ENCODE assay signal across 14 cellular contexts in genomic region chr4:147620315-147620714, GRCh38. TPM values are rescaled to one million over a fixed set of nuclear protein-coding genes. Genes with fewer than 3 reads are reported as not detected.
DNase-seq lines count a peak whose midpoint lies in the region; ATAC-seq and TF ChIP-seq lines count a peak whose summit lies in the region.
"Had no signal": no experiment of that assay in that cellular context is flagged by ENCODE, and none has a peak within 500 bp of the region (broad histone marks: within the 10 kb centered on the region; RNA-seq: fewer than 3 reads in every experiment).

No MANE protein-coding gene starts in this region.

- no peaks in the 10 kb centered on the region for H3K9me3 Mint-ChIP-seq in activated CD8-positive, alpha-beta T cell treated with anti-CD3 and anti-CD28 coated beads for 36 hours
- no peaks in the 10 kb centered on the region for H3K9me3 Mint-ChIP-seq in nephron

- peaks cover 31 to 38% of the 10 kb centered on the region in 2 experiments for H3K36me3 ChIP-seq in SK-N-SH (replicated peaks in 1 of 2; ENCODE audit: control insufficient read depth in 1 of 2, insufficient read depth in 2 of 2, low read length in 1 of 2)
- H3K36me3 ChIP-seq in heart left ventricle, result peaks cover 0 to 50% (median 33%) of the 10 kb centered on the region in 9 donors

- ATAC-seq in SK-N-SH treated with all-trans-retinoic acid at 6 μM for 48 hours (no peak), heart left ventricle (no peak), HG02970 (IDR thresholded peaks at IDR 0.05; ENCODE audit: low FRiP score, unreplicated experiment) (no peak), HG02759 (IDR thresholded peaks at IDR 0.05; ENCODE audit: unreplicated experiment) (no peak)
- ATAC-seq in activated CD8-positive, alpha-beta T cell treated with anti-CD3 and anti-CD28 coated beads for 36 hours, result no peak
- ATAC-seq: foreskin keratinocyte had no signal

- no peaks in the 10 kb centered on the region for H3K9me2 ChIP-seq in SK-N-SH

- TF ChIP-seq RAD21 in SK-N-SH (IDR thresholded peaks at IDR 0.05; ENCODE audit: low read length), result no peak

- H3K79me2 ChIP-seq in SK-N-SH (ENCODE audit: insufficient read depth), result peaks cover 56% of the 10 kb centered on the region

- no peaks in the 10 kb centered on the region for H3K27me3 ChIP-seq in SK-N-SH (ENCODE audit: insufficient read depth)
- no peaks in the 10 kb centered on the region for H3K27me3 ChIP-seq in heart left ventricle
- H3K27me3 ChIP-seq: foreskin keratinocyte had no signal

- no peak for TF ChIP-seq EP300 in SK-N-SH (IDR thresholded peaks at IDR 0.05; ENCODE audit: borderline replicate concordance in 1 of 2, low read depth in 1 of 2, low read length in 1 of 2)

- intact Hi-C loops in activated CD8-positive, alpha-beta T cell treated with anti-CD3 and anti-CD28 coated beads for 36 hours (cut with micrococcal nuclease), result no loop called here
- intact Hi-C loops in heart left ventricle (cut with DNase I), result loop anchor here in 2 of 10 donors (10.0 kb wide), 2 partner anchors 244 to 1214 kb away; no protein-coding TSS in a partner anchor

- peaks cover 31% of the 10 kb centered on the region for H3K4me1 Mint-ChIP-seq in activated CD8-positive, alpha-beta T cell treated with anti-CD3 and anti-CD28 coated beads for 36 hours (ENCODE audit: low read depth)
- H3K4me1 Mint-ChIP-seq in nephron, result peaks cover 26% of the 10 kb centered on the region

- peaks cover 27% of the 10 kb centered on the region for H3K36me3 Mint-ChIP-seq in activated CD8-positive, alpha-beta T cell treated with anti-CD3 and anti-CD28 coated beads for 36 hours (ENCODE audit: low read depth)
- H3K36me3 Mint-ChIP-seq in nephron (ENCODE audit: low read depth), result peaks cover 32% of the 10 kb centered on the region

- POLR2A ChIA-PET in SK-N-SH (lab: Yijun Ruan, JAX), result no interaction called here
- POLR2A ChIA-PET in activated CD8-positive, alpha-beta T cell treated with anti-CD3 and anti-CD28 coated beads for 36 hours (lab: Charles Lee), result interaction anchor here (0.9 kb wide), 1 partner anchor 63 kb away, joined by 3 read pairs; no protein-coding TSS in a partner anchor

- H3K4me3 ChIP-seq in SK-N-SH (ENCODE audit: low read depth in 2 of 2, low read length in 1 of 2) (no peak overlapping the region), heart left ventricle (no peak overlapping the region)

- H2AFZ ChIP-seq in SK-N-SH (ENCODE audit: low read depth), result no peak overlapping the region

- CTCF ChIA-PET in SK-N-SH (lab: Yijun Ruan, JAX), result no interaction called here
- CTCF ChIA-PET in activated CD8-positive, alpha-beta T cell treated with anti-CD3 and anti-CD28 coated beads for 36 hours (lab: Charles Lee), result interaction anchor here (2.5 kb wide), 1 partner anchor 247 kb away, joined by 9 read pairs; no protein-coding TSS in a partner anchor

- H3K27me3 Mint-ChIP-seq in activated CD8-positive, alpha-beta T cell treated with anti-CD3 and anti-CD28 coated beads for 36 hours, result no peaks in the 10 kb centered on the region
- no peaks in the 10 kb centered on the region for H3K27me3 Mint-ChIP-seq in nephron (ENCODE audit: low read depth)

- no peaks in the 10 kb centered on the region for H3K9me3 ChIP-seq in SK-N-SH
- H3K9me3 ChIP-seq in heart left ventricle, result no peaks in the 10 kb centered on the region

- peaks cover 9% of the 10 kb centered on the region; the same call in 1 of the 2 replicates for H4K20me1 ChIP-seq in SK-N-SH (ENCODE audit: insufficient read depth)

- no peak for TF ChIP-seq POLR2A in heart left ventricle (IDR thresholded peaks at IDR 0.05)

- TF ChIP-seq CTCF in SK-N-SH (IDR thresholded peaks at IDR 0.05) (no peak), nephron (IDR thresholded peaks at IDR 0.05; ENCODE audit: unreplicated experiment in 3 of 3) (no peak), heart left ventricle (IDR thresholded peaks at IDR 0.05) (no peak)
- TF ChIP-seq CTCF in activated CD8-positive, alpha-beta T cell treated with anti-CD3 and anti-CD28 coated beads for 36 hours (IDR thresholded peaks at IDR 0.05), result no peak

- WGBS in SK-N-SH (ENCODE audit: low lambda C conversion rate), result 88% methylated on average over 2 of the region's 2 CpGs
- WGBS in heart left ventricle, 4 donors, result 78 to 85% (median 84%) methylated on average over 2 of the region's 2 CpGs

- no peak overlapping the region; a peak in 1 of 4 replicates for H3K27ac ChIP-seq in SK-N-SH (ENCODE audit: low read depth in 2 of 2, low read length in 1 of 2)
- H3K27ac ChIP-seq in heart left ventricle, result no peak overlapping the region
- H3K27ac ChIP-seq: foreskin keratinocyte had no signal

- H3K4me2 ChIP-seq in SK-N-SH, result peak overlapping the region; percentile 38; the same call in 1 of the 2 replicates

- H3K4me1 ChIP-seq in SK-N-SH (ENCODE audit: control insufficient read depth in 1 of 2, insufficient read depth in 2 of 2, low read depth in 1 of 2, low read length in 1 of 2) (peaks cover 0 to 20% of the 10 kb centered on the region in 2 experiments; a peak in 3 of 4 replicates), heart left ventricle (peaks cover 0 to 48% (median 27%) of the 10 kb centered on the region in 12 donors)
- H3K4me1 ChIP-seq: foreskin keratinocyte had no signal

- DNase-seq in SK-N-SH, result no peak
- peak; percentile 31 for DNase-seq in KBM-7
- DNase-seq in activated CD8-positive, alpha-beta T cell treated with anti-CD3 and anti-CD28 coated beads for 36 hours, result no peak
- DNase-seq in heart left ventricle, result no peak
- DNase-seq: 8988T; activated CD4-positive, alpha-beta T cell treated with anti-CD3 and anti-CD28 coated beads, Interleukin-2, amount 50 U/mL, for 1 hour; foreskin keratinocyte; kidney; NCI-H524 treated with DMSO at 0.1 percent for 48 hours; small intestine had no signal

- H3K9ac ChIP-seq in SK-N-SH, result no peak overlapping the region

- no peak overlapping the region for H3K27ac Mint-ChIP-seq in activated CD8-positive, alpha-beta T cell treated with anti-CD3 and anti-CD28 coated beads for 36 hours
- H3K27ac Mint-ChIP-seq in nephron, result peak overlapping the region in 1 of 3 experiments; percentile 13

- H3F3A ChIP-seq in SK-N-SH (replicated peaks; ENCODE audit: insufficient read depth), result peaks cover 6% of the 10 kb centered on the region

- peak overlapping the region; percentile 31 for H3K4me3 Mint-ChIP-seq in activated CD8-positive, alpha-beta T cell treated with anti-CD3 and anti-CD28 coated beads for 36 hours
- peak overlapping the region; percentile 58 to 76 (median 60) for H3K4me3 Mint-ChIP-seq in nephron

- in situ Hi-C loops in KBM-7 (cut with MboI; ENCODE audit: low pct_unique_long_range_greater_than_20kb, low sequenced_read_pairs), result loop anchor here (25.0 kb wide), 1 partner anchor 242 kb away; no protein-coding TSS in a partner anchor

TF ChIP-seq in SK-N-SH, 30 proteins besides CTCF, POLR2A, EP300 and RAD21 (continues in another document):
- TF ChIP-seq ELF1 (IDR thresholded peaks at IDR 0.05) (no peak), MAX (IDR thresholded peaks at IDR 0.05; ENCODE audit: low read depth) (no peak), FOXM1 (IDR thresholded peaks at IDR 0.05; ENCODE audit: low read depth) (no peak), SIN3A (IDR thresholded peaks at IDR 0.05; ENCODE audit: borderline replicate concordance, low read depth, low read length) (no peak)

TF ChIP-seq in SK-N-SH treated with all-trans-retinoic acid at 6 μM for 48 hours, 23 proteins besides CTCF, POLR2A, EP300 and RAD21:
- no peak for TF ChIP-seq POU6F1 (CRISPR knock-in tag; IDR thresholded peaks at IDR 0.05; ENCODE audit: borderline replicate concordance, low read depth)
- no peak for TF ChIP-seq BACH2 (CRISPR knock-in tag; IDR thresholded peaks at IDR 0.05; ENCODE audit: borderline replicate concordance)
- TF ChIP-seq TCF4 (CRISPR knock-in tag; IDR thresholded peaks at IDR 0.05; ENCODE audit: borderline replicate concordance), result no peak
- TF ChIP-seq ZFP3 (CRISPR knock-in tag; IDR thresholded peaks at IDR 0.05), result no peak
- no peak for TF ChIP-seq GLIS3 (CRISPR knock-in tag; IDR thresholded peaks at IDR 0.05)
- TF ChIP-seq ZNF565 (CRISPR knock-in tag; conservative IDR thresholded peaks at IDR 0.05; ENCODE audit: low read depth), result no peak

RNA-seq across cellular contexts. Expression of gene TMEM184C, which starts 3.1 kb away (rescaled TPM):
- polyA plus RNA-seq in SK-N-SH (2012; rRNA removed), result 17.5 and 22.8 TPM in 2 replicates
- polyA plus RNA-seq in SK-N-SH (2012; cell fraction: cytosol; rRNA removed), result 19.3 and 22.1 TPM in 2 replicates
- polyA plus RNA-seq in SK-N-SH (2012; cell fraction: nucleus; rRNA removed), result 13.5 and 18.7 TPM in 2 replicates
- 10 to 100 TPM; 13.2 to 18.4 TPM for total RNA-seq in activated CD8-positive, alpha-beta T cell treated with anti-CD3 and anti-CD28 coated beads for 36 hours
- total RNA-seq in heart left ventricle, result 10 to 100 TPM; 21.1 to 29.4 (median 26.2) TPM
- polyA plus RNA-seq in heart left ventricle, result 10 to 100 TPM in 1 of 2 donors, 1 to 10 TPM in 1; 4.2 to 27.9 TPM
